9 cellular contexts compared by ENCODE assay signal in genomic region chr14:64763801-64764511, GRCh38. TPM values are rescaled to one million over a fixed set of nuclear protein-coding genes. Genes with fewer than 3 reads are reported as not detected.
A peak's percentile ranks its signal among the peaks of the same experiment; 100 is the strongest.
DNase-seq lines count a peak whose midpoint lies in the region; ATAC-seq and TF ChIP-seq lines count a peak whose summit lies in the region.
"Had no signal": no experiment of that assay in that cellular context is flagged by ENCODE, and none has a peak within 500 bp of the region (broad histone marks: within the 10 kb centered on the region; RNA-seq: fewer than 3 reads in every experiment).

No MANE protein-coding gene starts in this region.

- DNase-seq in activated CD4-positive, alpha-beta T cell treated with anti-CD3 and anti-CD28 coated beads, Interleukin-2, amount 10 ng/mL, durations not matched to agents 7 days and 5 days, result no peak
- DNase-seq in activated CD4-positive, alpha-beta T cell treated with anti-CD3 and anti-CD28 coated beads, Interleukin-2, amount 50 U/mL, for 48 hours, result no peak
- DNase-seq in SJCRH30, result peak; percentile 91 to 92
- peak in 2 of 3 donors; percentile 61 to 68 for DNase-seq in right cardiac atrium
- peak; percentile 49 for DNase-seq in testis
- DNase-seq in stimulated activated CD4-positive, alpha-beta T cell treated with anti-CD3 and anti-CD28 coated beads, Interleukin-15, amount 100 ng/mL, for 24 hours, result no peak
- no peak for DNase-seq in middle frontal gyrus (ENCODE audit: extremely low spot score, low spot score)

- H3K4me3 Mint-ChIP-seq in activated CD4-positive, alpha-beta T cell treated with anti-CD3 and anti-CD28 coated beads, Interleukin-2, amount 10 ng/mL, durations not matched to agents 7 days and 5 days, result no peak overlapping the region

- peak overlapping the region; percentile 22 for H3K27ac Mint-ChIP-seq in activated CD4-positive, alpha-beta T cell treated with anti-CD3 and anti-CD28 coated beads, Interleukin-2, amount 10 ng/mL, durations not matched to agents 7 days and 5 days

- no peak for TF ChIP-seq POLR2A in testis (IDR thresholded peaks at IDR 0.05)

- H3K9me3 ChIP-seq in SJCRH30 (replicated peaks) (no peaks in the 10 kb centered on the region), right cardiac atrium (ENCODE audit: control insufficient read depth, low read length) (no peaks in the 10 kb centered on the region), testis (no peaks in the 10 kb centered on the region)

- CTCF ChIA-PET in activated CD4-positive, alpha-beta T cell treated with anti-CD3 and anti-CD28 coated beads, Interleukin-2, amount 10 ng/mL, durations not matched to agents 7 days and 5 days (lab: Charles Lee), result interaction anchor here (1.0 to 1.7 kb wide), 7 partner anchors 8 to 128 kb away, joined by 3 to 9 read pairs (median 3); no protein-coding TSS in a partner anchor

- ATAC-seq in right cardiac atrium (peak in 1 of 2 donors; percentile 1), HG03342 (IDR thresholded peaks at IDR 0.05; ENCODE audit: unreplicated experiment) (no peak)

- no peak for TF ChIP-seq CTCF in testis (IDR thresholded peaks at IDR 0.05)

- H3K4me3 ChIP-seq in SJCRH30, result peak overlapping the region; percentile 44
- H3K4me3 ChIP-seq in right cardiac atrium (ENCODE audit: low read length), result no peak overlapping the region
- H3K4me3 ChIP-seq in testis, result no peak overlapping the region

- peaks cover 58% of the 10 kb centered on the region for H3K4me1 Mint-ChIP-seq in activated CD4-positive, alpha-beta T cell treated with anti-CD3 and anti-CD28 coated beads, Interleukin-2, amount 10 ng/mL, durations not matched to agents 7 days and 5 days

- H3K36me3 ChIP-seq in SJCRH30, result no peaks in the 10 kb centered on the region
- no peaks in the 10 kb centered on the region for H3K36me3 ChIP-seq in testis (ENCODE audit: low read depth, missing control alignments)

- WGBS in right cardiac atrium, result 51% methylated on average over 17 of the region's 17 CpGs
- WGBS in testis, 2 donors, result 49 to 59% methylated on average over 12 to 17 of the region's 17 CpGs

- POLR2A ChIA-PET in activated CD4-positive, alpha-beta T cell treated with anti-CD3 and anti-CD28 coated beads, Interleukin-2, amount 10 ng/mL, durations not matched to agents 7 days and 5 days (lab: Charles Lee), result no interaction called here

- H3K9me3 Mint-ChIP-seq in activated CD4-positive, alpha-beta T cell treated with anti-CD3 and anti-CD28 coated beads, Interleukin-2, amount 10 ng/mL, durations not matched to agents 7 days and 5 days, result no peaks in the 10 kb centered on the region

- H3K27me3 ChIP-seq in SJCRH30 (no peaks in the 10 kb centered on the region), right cardiac atrium (ENCODE audit: control insufficient read depth, insufficient read depth) (no peaks in the 10 kb centered on the region), testis (no peaks in the 10 kb centered on the region)

- intact Hi-C loops in right cardiac atrium (cut with DNase I) (loop anchor here in 3 of 4 donors (2.0 to 5.0 kb wide), 2 partner anchors 92 to 95 kb away; no protein-coding TSS in a partner anchor), testis (cut with DNase I; ENCODE audit: low total_unique reads) (loop anchor here (5.0 to 10.0 kb wide), 2 partner anchors 92 to 331 kb away; no protein-coding TSS in a partner anchor)

- H3K27ac ChIP-seq in SJCRH30, result peak overlapping the region; percentile 86
- H3K27ac ChIP-seq in right cardiac atrium (ENCODE audit: low read length), result no peak overlapping the region
- H3K27ac ChIP-seq in testis, result peak overlapping the region in 1 of 2 donors; percentile 64
- H3K27ac ChIP-seq: epithelial cell of prostate had no signal

- peaks cover 35% of the 10 kb centered on the region for H3K4me1 ChIP-seq in SJCRH30
- peaks cover 21% of the 10 kb centered on the region for H3K4me1 ChIP-seq in right cardiac atrium (ENCODE audit: control insufficient read depth, insufficient read depth, low read length)
- peaks cover 45% of the 10 kb centered on the region for H3K4me1 ChIP-seq in testis

- peaks cover 13% of the 10 kb centered on the region for H3K27me3 Mint-ChIP-seq in activated CD4-positive, alpha-beta T cell treated with anti-CD3 and anti-CD28 coated beads, Interleukin-2, amount 10 ng/mL, durations not matched to agents 7 days and 5 days

- H3K36me3 Mint-ChIP-seq in activated CD4-positive, alpha-beta T cell treated with anti-CD3 and anti-CD28 coated beads, Interleukin-2, amount 10 ng/mL, durations not matched to agents 7 days and 5 days (ENCODE audit: low read depth), result no peaks in the 10 kb centered on the region

RNA-seq across cellular contexts. Expression of gene PLEKHG3, which starts 59.7 kb away (rescaled TPM):
- total RNA-seq in activated CD4-positive, alpha-beta T cell treated with anti-CD3 and anti-CD28 coated beads, Interleukin-2, amount 10 ng/mL, durations not matched to agents 7 days and 5 days, result 10 to 100 TPM; 36.0 to 39.5 TPM
- 20.9 and 22.4 TPM in 2 replicates for total RNA-seq in SJCRH30 (2014; rRNA removed; shearing (Covaris generic))
- total RNA-seq in right cardiac atrium (10 to 100 TPM; 35.7 to 58.7 (median 50.6) TPM), testis (10 to 100 TPM; 20.1 to 20.6 TPM)
- polyA plus RNA-seq in right cardiac atrium (12.6 TPM), testis (ENCODE audit: insufficient read depth, low read depth, low replicate concordance) (21.6 TPM)

Comparison
In these comparisons a context has a peak if more than half of its experiments do, and no peak if none do; other contexts are left out.
1. DNase-seq: peak in SJCRH30 (2 of 2), right cardiac atrium (2 of 3) and testis (single experiment); none in activated CD4-positive, alpha-beta T cell treated with anti-CD3 and anti-CD28 coated beads, Interleukin-2, amount 10 ng/mL, durations not matched to agents 7 days and 5 days (single experiment), activated CD4-positive, alpha-beta T cell treated with anti-CD3 and anti-CD28 coated beads, Interleukin-2, amount 50 U/mL, for 48 hours (0 of 2), stimulated activated CD4-positive, alpha-beta T cell treated with anti-CD3 and anti-CD28 coated beads, Interleukin-15, amount 100 ng/mL, for 24 hours (single experiment) and middle frontal gyrus (single experiment).